24 cellular contexts compared by ENCODE assay signal in the genomic region with DNA sequence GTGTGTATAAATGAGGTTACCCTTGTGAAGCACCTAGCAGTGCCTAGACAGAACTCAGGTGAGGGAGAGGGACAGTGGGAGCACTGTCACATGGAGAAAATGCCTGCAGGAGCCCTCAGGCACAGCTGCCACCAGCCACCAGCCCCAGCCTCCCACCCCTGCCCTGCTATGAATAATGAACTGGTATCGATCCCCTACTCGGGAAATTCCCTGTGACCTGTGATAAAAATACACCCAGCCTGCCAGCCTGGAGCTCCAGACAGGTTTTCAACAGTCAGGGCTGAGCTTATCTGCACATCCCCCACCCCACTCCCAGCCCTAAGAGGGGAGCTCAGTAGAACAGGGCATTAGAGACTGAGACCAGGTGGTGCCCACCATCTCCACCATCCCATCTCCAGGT.
DNase-seq lines count a peak whose midpoint lies in the region; ATAC-seq, FAIRE-seq and TF ChIP-seq lines count a peak whose summit lies in the region.
"Had no signal": no experiment of that assay in that cellular context is flagged by ENCODE, and none has a peak within 500 bp of the region (broad histone marks: within the 10 kb centered on the region; RNA-seq: fewer than 3 reads in every experiment).

No MANE protein-coding gene starts in this region.

- no peak overlapping the region for H3K27ac ChIP-seq in body of pancreas
- no peak overlapping the region for H3K27ac ChIP-seq in pancreas
- H3K27ac ChIP-seq: 22Rv1, BLaER1, SJCRH30 had no signal

- no peak overlapping the region for H3K4me3 ChIP-seq in H7 (ENCODE audit: insufficient read depth, low read depth, low read length)
- no peak overlapping the region for H3K4me3 ChIP-seq in body of pancreas
- H3K4me3 ChIP-seq in pancreas = no peak overlapping the region
- H3K4me3 ChIP-seq in BE2C (ENCODE audit: low read depth, low read length) = no peak overlapping the region
- H3K4me3 ChIP-seq: BLaER1, SJCRH30 had no signal

- DNase-seq in NCI-H82 (lab: John Stamatoyannopoulos, UW) = peak; percentile 74
- no peak for DNase-seq in NCI-H82 treated with DMSO at 0.1 percent for 48 hours (lab: John Stamatoyannopoulos, UW; ENCODE audit: unreplicated experiment)
- peak; percentile 16 for DNase-seq in H7
- DNase-seq in body of pancreas = peak; percentile 13 to 34 (median 32)
- DNase-seq in pancreas = peak in 3 of 6 donors; percentile 29 to 40 (median 34)
- no peak for DNase-seq in BE2C
- DNase-seq in KBM-7 = no peak
- DNase-seq: ACHN; CD4-positive, CD25-positive, alpha-beta regulatory T cell; Karpas-422; NCI-H1092; NCI-H1417 treated with DMSO at 0.1 percent for 48 hours; NCI-H1694 treated with DMSO at 0.1 percent for 48 hours; NCI-H2081; NCI-H2227 treated with DMSO at 0.1 percent for 48 hours; NCI-H510A; PC-3; SJCRH30 had no signal

- no peaks in the 10 kb centered on the region for H3K9me3 ChIP-seq in body of pancreas
- H3K9me3 ChIP-seq in pancreas = no peaks in the 10 kb centered on the region
- no peaks in the 10 kb centered on the region for H3K9me3 ChIP-seq in BE2C
- H3K9me3 ChIP-seq: BLaER1, SJCRH30 had no signal

- no peak for FAIRE-seq in pancreas (lab: Jason Lieb, UNC)
- FAIRE-seq: D721Med, H54 had no signal

- H3K36me3 ChIP-seq in H7 (replicated peaks; ENCODE audit: control insufficient read depth, insufficient read depth, low read length) (no peaks in the 10 kb centered on the region), body of pancreas (replicated peaks in 1 of 2; ENCODE audit: insufficient read depth in 1 of 2, low read depth in 2 of 2) (no peaks in the 10 kb centered on the region), pancreas (no peaks in the 10 kb centered on the region), BE2C (no peaks in the 10 kb centered on the region)
- H3K36me3 ChIP-seq: BLaER1, SJCRH30 had no signal

- TF ChIP-seq CTCF in body of pancreas (IDR thresholded peaks at IDR 0.05) (no peak), pancreas (IDR thresholded peaks at IDR 0.05) (no peak), BE2C (IDR thresholded peaks at IDR 0.05; ENCODE audit: low read depth, low read length) (no peak)

- no peak for TF ChIP-seq POLR2A in body of pancreas (IDR thresholded peaks at IDR 0.05)

- intact Hi-C loops in body of pancreas (cut with DNase I) (no loop called here), pancreas (cut with DNase I) (no loop called here)

- ATAC-seq in body of pancreas (peak; percentile 71), pancreas (peak; percentile 66 to 97 (median 88)), GM19023 (IDR thresholded peaks at IDR 0.05; ENCODE audit: unreplicated experiment) (no peak)
- ATAC-seq: PC-3, SK-N-SH treated with all-trans-retinoic acid at 6 μM for 48 hours had no signal

- H3K27me3 ChIP-seq in H7 (ENCODE audit: control insufficient read depth, insufficient read depth, low read length) (no peaks in the 10 kb centered on the region), body of pancreas (no peaks in the 10 kb centered on the region), pancreas (peaks cover 0 to 4% (median 0%) of the 10 kb centered on the region in 4 donors), BE2C (no peaks in the 10 kb centered on the region)
- H3K27me3 ChIP-seq: SJCRH30 had no signal

- in situ Hi-C loops in KBM-7 (cut with MboI; ENCODE audit: low pct_unique_long_range_greater_than_20kb, low sequenced_read_pairs) = no loop called here

- H3K4me1 ChIP-seq in body of pancreas (peaks cover 7% of the 10 kb centered on the region), pancreas (no peaks in the 10 kb centered on the region), BE2C (no peaks in the 10 kb centered on the region)
- H3K4me1 ChIP-seq: BLaER1 had no signal

- WGBS in body of pancreas, 2 donors = 13 to 21% methylated on average over 2 of the region's 2 CpGs
- 17 to 24% methylated on average over 2 of the region's 2 CpGs for WGBS in pancreas, 2 donors

Comparison
In these comparisons a context has a peak if more than half of its experiments do, and no peak if none do; other contexts are left out.
1. DNase-seq: peak in NCI-H82 (single experiment), H7 (single experiment) and body of pancreas (4 of 4); none in NCI-H82 treated with DMSO at 0.1 percent for 48 hours (single experiment), BE2C (single experiment) and KBM-7 (single experiment).